ENCODE assay signal across 7 cellular contexts in the genomic region with DNA sequence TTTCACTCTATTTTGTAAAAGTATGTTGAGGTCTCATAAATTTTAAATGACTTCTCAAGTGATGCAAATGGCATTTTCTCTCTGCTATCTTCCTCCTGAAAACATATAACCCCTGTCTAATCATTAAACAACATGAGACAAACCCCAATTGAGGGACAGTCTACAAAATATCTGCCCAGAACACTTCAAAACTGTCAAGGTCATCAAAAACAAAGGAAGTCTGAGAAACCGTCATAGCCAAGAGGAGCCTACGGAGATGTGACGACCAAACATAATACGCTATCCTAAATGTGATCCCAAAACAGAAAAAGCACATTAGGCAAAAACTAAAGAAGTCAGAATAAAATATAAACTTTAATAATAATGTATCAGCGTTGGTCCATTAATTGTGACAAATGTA.
"Had no signal": no experiment of that assay in that cellular context is flagged by ENCODE, and none has a peak within 500 bp of the region (broad histone marks: within the 10 kb centered on the region; RNA-seq: fewer than 3 reads in every experiment).

No MANE protein-coding gene starts in this region.

- H3K4me1 Mint-ChIP-seq: IgD-negative memory B cell had no signal

- H3K4me3 Mint-ChIP-seq: IgD-negative memory B cell had no signal

- H3K9ac ChIP-seq: KMS-11 had no signal

- H3K27ac Mint-ChIP-seq: IgD-negative memory B cell had no signal

- FAIRE-seq: HTR-8/SVneo had no signal

- H3K27ac ChIP-seq: HL-60, KMS-11 had no signal

- H3K4me2 ChIP-seq: KMS-11 had no signal

- H3K27me3 Mint-ChIP-seq: IgD-negative memory B cell had no signal

- DNase-seq: Karpas-422, KBM-7, KG1 had no signal
